In genomic region chr15:94745371-94745770, GRCh38 we compare ENCODE assay signal across 22 cellular contexts.
"Had no signal": no experiment of that assay in that cellular context is flagged by ENCODE, and none has a peak within 500 bp of the region (broad histone marks: within the 10 kb centered on the region; RNA-seq: fewer than 3 reads in every experiment).

No MANE protein-coding gene starts in this region.

- H3K27me3 Mint-ChIP-seq: dendritic cell treated with granulocyte-macrophage colony-stimulating factor and Interleukin-4, amounts not matched to agents 40 ng/mL and 50 ng/mL, for 4 days; stimulated activated memory B cell treated with anti-CD40 and anti-IgM and Interleukin-4, amounts not matched to agents 10 μg/mL and 1 μg/mL and 100 μg/mL, for 72 hours; stimulated activated naive CD8-positive, alpha-beta T cell treated with anti-CD3 and anti-CD28 coated beads, Interleukin-15, Interleukin-2, amounts not matched to agents 100 ng/mL and 50 ng/mL, for 24 hours had no signal

- H3K27ac Mint-ChIP-seq: dendritic cell treated with granulocyte-macrophage colony-stimulating factor and Interleukin-4, amounts not matched to agents 40 ng/mL and 50 ng/mL, for 4 days; effector memory CD8-positive, alpha-beta T cell; naive B cell; nephron; stimulated activated memory B cell treated with anti-CD40 and anti-IgM and Interleukin-4, amounts not matched to agents 10 μg/mL and 1 μg/mL and 100 μg/mL, for 72 hours; stimulated activated naive CD8-positive, alpha-beta T cell treated with anti-CD3 and anti-CD28 coated beads, Interleukin-15, Interleukin-2, amounts not matched to agents 100 ng/mL and 50 ng/mL, for 24 hours had no signal

- ATAC-seq: effector memory CD8-positive, alpha-beta T cell; left lung; lower lobe of right lung; sciatic nerve; stimulated activated memory B cell treated with anti-CD40 and anti-IgM and Interleukin-4, amounts not matched to agents 10 μg/mL and 1 μg/mL and 100 μg/mL, for 72 hours had no signal

- DNase-seq: effector memory CD8-positive, alpha-beta T cell; esophagus squamous epithelium; foreskin fibroblast; head of caudate nucleus; left lung; lower lobe of right lung; mesenchymal stem cell; naive B cell; spleen; stimulated activated CD4-positive, alpha-beta T cell treated with anti-CD3 and anti-CD28 coated beads, Interleukin-15, amount 100 ng/mL, for 24 hours; stimulated activated CD4-positive, alpha-beta T cell treated with anti-CD3 and anti-CD28 coated beads, Interleukin-1b, Interleukin-23, amount 100 ng/mL, for 48 hours; stimulated activated CD4-positive, alpha-beta T cell treated with anti-CD3 and anti-CD28 coated beads, Interleukin-4, amount 100 ng/mL, for 24 hours; tibial artery had no signal

- H3K9me3 Mint-ChIP-seq: dendritic cell treated with granulocyte-macrophage colony-stimulating factor and Interleukin-4, amounts not matched to agents 40 ng/mL and 50 ng/mL, for 4 days; nephron; stimulated activated memory B cell treated with anti-CD40 and anti-IgM and Interleukin-4, amounts not matched to agents 10 μg/mL and 1 μg/mL and 100 μg/mL, for 72 hours; stimulated activated naive CD8-positive, alpha-beta T cell treated with anti-CD3 and anti-CD28 coated beads, Interleukin-15, Interleukin-2, amounts not matched to agents 100 ng/mL and 50 ng/mL, for 24 hours had no signal

- H3K79me2 ChIP-seq: hepatocyte, parathyroid adenoma had no signal

- H3K9ac ChIP-seq: parathyroid adenoma had no signal

- H3K27ac ChIP-seq: esophagus squamous epithelium, hepatocyte, left lung, lower lobe of right lung, parathyroid adenoma, prostate gland, spleen, tibial artery had no signal

- FAIRE-seq: colon had no signal

- H3K4me3 ChIP-seq: esophagus squamous epithelium, hepatocyte, left lung, lower lobe of right lung, prostate gland, spleen, tibial artery had no signal

- H3K4me2 ChIP-seq: hepatocyte had no signal

- H3K9me3 ChIP-seq: esophagus squamous epithelium, left lung, lower lobe of right lung, prostate gland, tibial artery had no signal

- H3K27me3 ChIP-seq: hepatocyte, left lung, spleen, tibial artery had no signal

- H2AFZ ChIP-seq: hepatocyte, parathyroid adenoma had no signal

- H3K4me1 ChIP-seq: esophagus squamous epithelium, left lung, lower lobe of right lung, parathyroid adenoma, prostate gland, tibial artery had no signal

- H3K4me3 Mint-ChIP-seq: dendritic cell treated with granulocyte-macrophage colony-stimulating factor and Interleukin-4, amounts not matched to agents 40 ng/mL and 50 ng/mL, for 4 days; effector memory CD8-positive, alpha-beta T cell; naive B cell; nephron; stimulated activated memory B cell treated with anti-CD40 and anti-IgM and Interleukin-4, amounts not matched to agents 10 μg/mL and 1 μg/mL and 100 μg/mL, for 72 hours; stimulated activated naive CD8-positive, alpha-beta T cell treated with anti-CD3 and anti-CD28 coated beads, Interleukin-15, Interleukin-2, amounts not matched to agents 100 ng/mL and 50 ng/mL, for 24 hours had no signal

- H3K36me3 ChIP-seq: esophagus squamous epithelium, left lung, lower lobe of right lung, prostate gland, spleen, tibial artery had no signal

- H3K36me3 Mint-ChIP-seq: naive B cell; stimulated activated memory B cell treated with anti-CD40 and anti-IgM and Interleukin-4, amounts not matched to agents 10 μg/mL and 1 μg/mL and 100 μg/mL, for 72 hours had no signal

- H3K4me1 Mint-ChIP-seq: naive B cell; stimulated activated memory B cell treated with anti-CD40 and anti-IgM and Interleukin-4, amounts not matched to agents 10 μg/mL and 1 μg/mL and 100 μg/mL, for 72 hours had no signal
